8 cellular contexts compared by ENCODE assay signal in the genomic region with DNA sequence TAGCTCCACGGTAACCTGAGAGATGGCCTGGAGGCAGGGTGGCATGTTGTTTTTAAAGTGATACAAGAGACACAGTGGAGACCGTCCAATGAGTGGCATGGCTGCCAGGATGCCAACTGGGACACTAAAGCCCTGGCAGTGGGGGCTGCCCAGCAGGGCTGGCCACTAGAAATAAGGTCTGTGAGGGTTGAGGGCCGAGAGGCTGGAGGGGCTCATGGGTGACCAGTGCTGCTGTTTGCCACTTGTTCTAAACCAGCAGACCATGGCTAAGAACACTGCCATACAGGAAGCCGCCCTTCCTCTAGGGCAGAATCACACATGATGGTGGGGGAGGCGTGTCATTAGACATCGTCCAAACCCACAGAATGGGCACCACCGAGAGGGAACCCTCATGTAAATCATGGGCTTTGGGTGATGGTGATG.
A peak's percentile ranks its signal among the peaks of the same experiment; 100 is the strongest.
DNase-seq lines count a peak whose midpoint lies in the region; ATAC-seq and TF ChIP-seq lines count a peak whose summit lies in the region.
"Had no signal": no experiment of that assay in that cellular context is flagged by ENCODE, and none has a peak within 500 bp of the region (broad histone marks: within the 10 kb centered on the region; RNA-seq: fewer than 3 reads in every experiment).

No MANE protein-coding gene starts in this region.

- peak overlapping the region in 3 of 5 experiments; percentile 38 to 73 (median 69) for H3K27ac Mint-ChIP-seq in brain

- H3K9me3 Mint-ChIP-seq in brain = peaks cover 5 to 15% (median 12%) of the 10 kb centered on the region in 5 experiments

- H3K36me3 ChIP-seq in spleen = no peaks in the 10 kb centered on the region

- H3K4me1 ChIP-seq in spleen = peaks cover 0 to 36% (median 5%) of the 10 kb centered on the region in 6 donors

- H3K36me3 Mint-ChIP-seq in brain = peaks cover 5% of the 10 kb centered on the region

- peak; percentile 43 for ATAC-seq in GM19025 (IDR thresholded peaks at IDR 0.05; ENCODE audit: low read depth, unreplicated experiment)
- peak; percentile 53 for ATAC-seq in HG02852 (IDR thresholded peaks at IDR 0.05; ENCODE audit: unreplicated experiment)

- peaks cover 21% of the 10 kb centered on the region for H3K4me1 Mint-ChIP-seq in brain

- peak overlapping the region in 1 of 8 donors; percentile 44 for H3K4me3 ChIP-seq in spleen

- DNase-seq in spleen (peak; percentile 79), KBM-7 (no peak), T-helper 2 cell (no peak)
- no peak for DNase-seq in central memory CD4-positive, alpha-beta T cell

- 66 to 78% (median 72%) methylated on average over 6 to 7 of the region's 7 CpGs for WGBS in spleen, 5 donors

- peak overlapping the region in 3 of 8 donors; percentile 26 to 64 (median 49) for H3K27ac ChIP-seq in spleen
- H3K27ac ChIP-seq: KMS-11 had no signal

- TF ChIP-seq CTCF in brain (conservative IDR thresholded peaks at IDR 0.05) = no peak
- no peak for TF ChIP-seq CTCF in spleen (IDR thresholded peaks at IDR 0.05 in 8 of 11, conservative IDR thresholded peaks at IDR 0.05 in 3 of 11)

- in situ Hi-C loops in KBM-7 (cut with MboI; ENCODE audit: low pct_unique_long_range_greater_than_20kb, low sequenced_read_pairs) = no loop called here

- intact Hi-C loops in spleen (cut with DNase I; ENCODE audit: low total_unique reads) = no loop called here

- H3K4me3 Mint-ChIP-seq in brain = no peak overlapping the region

- peaks cover 7% of the 10 kb centered on the region for H3K27me3 Mint-ChIP-seq in brain

- no peak for TF ChIP-seq POLR2A in spleen (IDR thresholded peaks at IDR 0.05)

- H3K9me3 ChIP-seq in spleen = peaks cover 0 to 6% (median 0%) of the 10 kb centered on the region in 8 donors

- H3K27me3 ChIP-seq in spleen (replicated peaks in 1 of 7) = no peaks in the 10 kb centered on the region
